Comparison of ENCODE assay signal across 30 cellular contexts in genomic region chr3:25452185-25452584, GRCh38. TPM values are rescaled to one million over a fixed set of nuclear protein-coding genes. Genes with fewer than 3 reads are reported as not detected.
"Had no signal": no experiment of that assay in that cellular context is flagged by ENCODE, and none has a peak within 500 bp of the region (broad histone marks: within the 10 kb centered on the region; RNA-seq: fewer than 3 reads in every experiment).

No MANE protein-coding gene starts in this region.

- H3K36me3 Mint-ChIP-seq: activated naive CD8-positive, alpha-beta T cell treated with anti-CD3 and anti-CD28 coated beads for 36 hours; memory B cell had no signal

- H3K4me3 ChIP-seq: adrenal gland, body of pancreas, coronary artery, dorsolateral prefrontal cortex, prostate gland, testis, uterus had no signal

- H3K27me3 ChIP-seq: adrenal gland, body of pancreas, dorsolateral prefrontal cortex, neutrophil, testis, uterus had no signal

- H3K9me3 Mint-ChIP-seq: activated naive CD4-positive, alpha-beta T cell treated with anti-CD3 and anti-CD28 coated beads for 36 hours; activated naive CD8-positive, alpha-beta T cell treated with anti-CD3 and anti-CD28 coated beads for 36 hours; activated T-helper 1 cell treated with anti-CD3 and anti-CD28 coated beads, Interleukin-12 subunit alpha, Interleukin-12 subunit beta, Interleukin-2, Interleukin-4 antibody, amounts not matched to agents 30 ng/mL and 10 ng/mL and 1 ng/mL, durations not matched to agents 14 hours and 24 hours and 36 hours; effector memory CD8-positive, alpha-beta T cell; memory B cell; nephron progenitor cell; type B pancreatic cell had no signal

- ATAC-seq: activated CD4-positive, CD25-positive, alpha-beta regulatory T cell treated with anti-CD3 and anti-CD28 coated beads, Interleukin-2, amount 50 U/mL, for 24 hours; body of pancreas; effector memory CD8-positive, alpha-beta T cell; stimulated activated naive CD8-positive, alpha-beta T cell treated with anti-CD3 and anti-CD28 coated beads, Interleukin-15, Interleukin-2, amounts not matched to agents 100 U/mL and 50 U/mL, for 24 hours; T-helper 17 cell had no signal

- H3K27ac Mint-ChIP-seq: activated naive CD4-positive, alpha-beta T cell treated with anti-CD3 and anti-CD28 coated beads for 36 hours; activated naive CD8-positive, alpha-beta T cell treated with anti-CD3 and anti-CD28 coated beads for 36 hours; activated T-helper 1 cell treated with anti-CD3 and anti-CD28 coated beads, Interleukin-12 subunit alpha, Interleukin-12 subunit beta, Interleukin-2, Interleukin-4 antibody, amounts not matched to agents 30 ng/mL and 10 ng/mL and 1 ng/mL, durations not matched to agents 14 hours and 24 hours and 36 hours; effector memory CD8-positive, alpha-beta T cell; memory B cell; T-helper 17 cell; type B pancreatic cell had no signal

- DNase-seq: activated CD4-positive, alpha-beta T cell treated with anti-CD3 and anti-CD28 coated beads for 48 hours; activated CD4-positive, alpha-beta T cell treated with anti-CD3 and anti-CD28 coated beads, Interleukin-2, amount 50 U/mL, for 48 hours; activated CD8-positive, alpha-beta memory T cell treated with anti-CD3 and anti-CD28 coated beads, Interleukin-2, amount 50 U/mL, for 4 hours; activated effector memory CD4-positive, alpha-beta T cell treated with anti-CD3 and anti-CD28 coated beads, Interleukin-2, amount 50 U/mL, for 16 hours; activated naive CD4-positive, alpha-beta T cell treated with anti-CD3 and anti-CD28 coated beads for 36 hours; activated naive CD8-positive, alpha-beta T cell treated with anti-CD3 and anti-CD28 coated beads for 36 hours; activated T-cell treated with anti-CD3 and anti-CD28 coated beads, Interleukin-2, amount 50 U/mL, for 1 hour; adrenal gland; aorta; body of pancreas; dorsolateral prefrontal cortex; effector memory CD8-positive, alpha-beta T cell; erythroblast; nephron progenitor cell; stimulated activated CD4-positive, alpha-beta T cell treated with anti-CD3 and anti-CD28 coated beads, Interleukin-2, amount 100 ng/mL, for 48 hours; stimulated activated naive CD8-positive, alpha-beta T cell treated with anti-CD3 and anti-CD28 coated beads, Interleukin-15, Interleukin-2, amounts not matched to agents 100 U/mL and 50 U/mL, for 24 hours; T-helper 17 cell; T1000; testis; uterus; WERI-Rb-1 had no signal

- H3K9me3 ChIP-seq: adrenal gland, body of pancreas, neutrophil, prostate gland, testis, uterus had no signal

- H3K36me3 ChIP-seq: adrenal gland, neutrophil, prostate gland, uterus, WERI-Rb-1 had no signal

- H3K4me3 Mint-ChIP-seq: activated naive CD4-positive, alpha-beta T cell treated with anti-CD3 and anti-CD28 coated beads for 36 hours; activated naive CD8-positive, alpha-beta T cell treated with anti-CD3 and anti-CD28 coated beads for 36 hours; activated T-helper 1 cell treated with anti-CD3 and anti-CD28 coated beads, Interleukin-12 subunit alpha, Interleukin-12 subunit beta, Interleukin-2, Interleukin-4 antibody, amounts not matched to agents 30 ng/mL and 10 ng/mL and 1 ng/mL, durations not matched to agents 14 hours and 24 hours and 36 hours; effector memory CD8-positive, alpha-beta T cell; memory B cell; nephron progenitor cell; T-helper 17 cell had no signal

- H3K4me1 Mint-ChIP-seq: activated naive CD8-positive, alpha-beta T cell treated with anti-CD3 and anti-CD28 coated beads for 36 hours; memory B cell; T-helper 17 cell had no signal

- H3K27me3 Mint-ChIP-seq: activated naive CD8-positive, alpha-beta T cell treated with anti-CD3 and anti-CD28 coated beads for 36 hours; memory B cell; type B pancreatic cell had no signal

- H3K27ac ChIP-seq: adrenal gland, body of pancreas, neutrophil, prostate gland, testis, WERI-Rb-1 had no signal

RNA-seq across cellular contexts. Expression of gene RARB, which starts 24.1 kb away (rescaled TPM):
- total RNA-seq: activated CD8-positive, alpha-beta memory T cell treated with anti-CD3 and anti-CD28 coated beads for 36 hours; activated naive CD4-positive, alpha-beta T cell treated with anti-CD3 and anti-CD28 coated beads for 36 hours; activated naive CD8-positive, alpha-beta T cell treated with anti-CD3 and anti-CD28 coated beads for 36 hours; activated T-helper 1 cell treated with anti-CD3 and anti-CD28 coated beads, Interleukin-12 subunit alpha, Interleukin-12 subunit beta, Interleukin-2, Interleukin-4 antibody, amounts not matched to agents 30 ng/mL and 10 ng/mL and 1 ng/mL, durations not matched to agents 14 hours and 24 hours and 36 hours; mononuclear cell; T-helper 17 cell had no signal
